Comparison of ENCODE assay signal across 8 cellular contexts in genomic region chr14:105167303-105168092, GRCh38. TPM values are rescaled to one million over a fixed set of nuclear protein-coding genes. Genes with fewer than 3 reads are reported as not detected.
DNase-seq lines count a peak whose midpoint lies in the region; ATAC-seq, FAIRE-seq and TF ChIP-seq lines count a peak whose summit lies in the region.

No MANE protein-coding gene starts in this region.

- H3K36me3 Mint-ChIP-seq in stimulated activated naive CD8-positive, alpha-beta T cell treated with anti-CD3 and anti-CD28 coated beads, Interleukin-15, Interleukin-2, amounts not matched to agents 100 ng/mL and 50 ng/mL, for 24 hours (ENCODE audit: low read depth), result no peaks in the 10 kb centered on the region
- H3K36me3 Mint-ChIP-seq in activated naive CD8-positive, alpha-beta T cell treated with anti-CD3 and anti-CD28 coated beads for 36 hours, result no peaks in the 10 kb centered on the region

- no peaks in the 10 kb centered on the region for H3K9me3 Mint-ChIP-seq in stimulated activated naive CD8-positive, alpha-beta T cell treated with anti-CD3 and anti-CD28 coated beads, Interleukin-15, Interleukin-2, amounts not matched to agents 100 ng/mL and 50 ng/mL, for 24 hours
- H3K9me3 Mint-ChIP-seq in activated naive CD8-positive, alpha-beta T cell treated with anti-CD3 and anti-CD28 coated beads for 36 hours, result no peaks in the 10 kb centered on the region

- peak overlapping the region; percentile 30 for H3K4me3 Mint-ChIP-seq in stimulated activated naive CD8-positive, alpha-beta T cell treated with anti-CD3 and anti-CD28 coated beads, Interleukin-15, Interleukin-2, amounts not matched to agents 100 ng/mL and 50 ng/mL, for 24 hours
- peak overlapping the region; percentile 45 for H3K4me3 Mint-ChIP-seq in activated naive CD8-positive, alpha-beta T cell treated with anti-CD3 and anti-CD28 coated beads for 36 hours

- no peak for ATAC-seq in stimulated activated naive CD8-positive, alpha-beta T cell treated with anti-CD3 and anti-CD28 coated beads, Interleukin-15, Interleukin-2, amounts not matched to agents 100 U/mL and 50 U/mL, for 24 hours
- no peak for ATAC-seq in HG02571 (IDR thresholded peaks at IDR 0.05; ENCODE audit: unreplicated experiment)

- POLR2A ChIA-PET in GM10248 (lab: Yijun Ruan, JAX), result no interaction called here

- H3K4me1 Mint-ChIP-seq in stimulated activated naive CD8-positive, alpha-beta T cell treated with anti-CD3 and anti-CD28 coated beads, Interleukin-15, Interleukin-2, amounts not matched to agents 100 ng/mL and 50 ng/mL, for 24 hours (ENCODE audit: low read depth), result peaks cover 12% of the 10 kb centered on the region
- peaks cover 4% of the 10 kb centered on the region for H3K4me1 Mint-ChIP-seq in activated naive CD8-positive, alpha-beta T cell treated with anti-CD3 and anti-CD28 coated beads for 36 hours

- no peak for DNase-seq in stimulated activated naive CD8-positive, alpha-beta T cell treated with anti-CD3 and anti-CD28 coated beads, Interleukin-15, Interleukin-2, amounts not matched to agents 100 U/mL and 50 U/mL, for 24 hours
- peak; percentile 34 for DNase-seq in activated naive CD8-positive, alpha-beta T cell treated with anti-CD3 and anti-CD28 coated beads for 36 hours
- DNase-seq in left kidney (ENCODE audit: low read depth, low spot score) (peak; percentile 61), GM10248 (ENCODE audit: extremely low spot score) (no peak), GM12892 (ENCODE audit: insufficient read length) (no peak)
- DNase-seq in NK-92 treated with Interleukin-12 subunit alpha and Interleukin-12 subunit beta, amount 100 ng/mL, for 24 hours (lab: John Stamatoyannopoulos, UW), result no peak

- CTCF ChIA-PET in GM10248 (lab: Yijun Ruan, JAX), result no interaction called here

- TF ChIP-seq CTCF in GM10248 (IDR thresholded peaks at IDR 0.05; ENCODE audit: control extremely low read depth, extremely low read depth, low read depth, missing control alignments), result no peak

- peaks cover 22% of the 10 kb centered on the region for H3K27me3 Mint-ChIP-seq in stimulated activated naive CD8-positive, alpha-beta T cell treated with anti-CD3 and anti-CD28 coated beads, Interleukin-15, Interleukin-2, amounts not matched to agents 100 ng/mL and 50 ng/mL, for 24 hours
- H3K27me3 Mint-ChIP-seq in activated naive CD8-positive, alpha-beta T cell treated with anti-CD3 and anti-CD28 coated beads for 36 hours, result peaks cover 18% of the 10 kb centered on the region

- no peak for FAIRE-seq in GM12892 (lab: Jason Lieb, UNC)

- no peak overlapping the region for H3K27ac Mint-ChIP-seq in stimulated activated naive CD8-positive, alpha-beta T cell treated with anti-CD3 and anti-CD28 coated beads, Interleukin-15, Interleukin-2, amounts not matched to agents 100 ng/mL and 50 ng/mL, for 24 hours
- H3K27ac Mint-ChIP-seq in activated naive CD8-positive, alpha-beta T cell treated with anti-CD3 and anti-CD28 coated beads for 36 hours, result no peak overlapping the region

- no peak for TF ChIP-seq POLR2A in GM12892 (IDR thresholded peaks at IDR 0.05; ENCODE audit: low read depth, low read length)

RNA-seq across cellular contexts. Expression of gene JAG2, which starts 1.1 kb away (rescaled TPM):
- 1 to 10 TPM; 2.3 to 2.5 TPM for total RNA-seq in activated naive CD8-positive, alpha-beta T cell treated with anti-CD3 and anti-CD28 coated beads for 36 hours
- polyA plus RNA-seq in GM12892 (2012; ENCODE audit: missing spikeins), result not detected

RNA-seq across cellular contexts. Expression of gene NUDT14, which starts 13.6 kb away (rescaled TPM):
- total RNA-seq in activated naive CD8-positive, alpha-beta T cell treated with anti-CD3 and anti-CD28 coated beads for 36 hours, result 1 to 10 TPM; 8.6 to 9.1 TPM
- 2.9 TPM for polyA plus RNA-seq in GM12892 (2012; ENCODE audit: missing spikeins)

Comparison
In these comparisons a context has a peak if more than half of its experiments do, and no peak if none do; other contexts are left out.
1. DNase-seq: peak in activated naive CD8-positive, alpha-beta T cell treated with anti-CD3 and anti-CD28 coated beads for 36 hours (single experiment) and left kidney (single experiment); none in stimulated activated naive CD8-positive, alpha-beta T cell treated with anti-CD3 and anti-CD28 coated beads, Interleukin-15, Interleukin-2, amounts not matched to agents 100 U/mL and 50 U/mL, for 24 hours (single experiment), NK-92 treated with Interleukin-12 subunit alpha and Interleukin-12 subunit beta, amount 100 ng/mL, for 24 hours (single experiment), GM10248 (single experiment) and GM12892 (single experiment).